In genomic region chr9:132172185-132172584, GRCh38 we compare ENCODE assay signal across 33 cellular contexts.
"Had no signal": no experiment of that assay in that cellular context is flagged by ENCODE, and none has a peak within 500 bp of the region (broad histone marks: within the 10 kb centered on the region; RNA-seq: fewer than 3 reads in every experiment).

No MANE protein-coding gene starts in this region.

- H3K4me1 ChIP-seq: adrenal gland, breast epithelium had no signal

- H3K27ac ChIP-seq: adrenal gland, body of pancreas, brain microvascular endothelial cell, breast epithelium, VCaP had no signal

- H3K36me3 ChIP-seq: adrenal gland, brain microvascular endothelial cell, breast epithelium had no signal

- FAIRE-seq: astrocyte, TTC549 had no signal

- H3K4me3 ChIP-seq: adrenal gland, body of pancreas, breast epithelium had no signal

- H3K27me3 ChIP-seq: adrenal gland, body of pancreas had no signal

- DNase-seq: activated B cell treated with CpG ODN at 0.5 μM for 24 hours; activated CD4-positive, alpha-beta memory T cell treated with anti-CD3 and anti-CD28 coated beads for 36 hours; activated CD4-positive, alpha-beta T cell treated with anti-CD3 and anti-CD28 coated beads for 4 hours; activated CD4-positive, alpha-beta T cell treated with anti-CD3 and anti-CD28 coated beads, Interleukin-2, amount 10 ng/mL, durations not matched to agents 24 days and 14 days; activated CD4-positive, alpha-beta T cell treated with anti-CD3 and anti-CD28 coated beads, Interleukin-2, amount 50 U/mL, for 1 hour; activated CD4-positive, alpha-beta T cell treated with anti-CD3 and anti-CD28 coated beads, Interleukin-2, amount 50 U/mL, for 4 hours; activated CD4-positive, CD25-positive, alpha-beta regulatory T cell treated with anti-CD3 and anti-CD28 coated beads, Interleukin-2, amount 50 U/mL, for 72 hours; activated CD8-positive, alpha-beta memory T cell treated with anti-CD3 and anti-CD28 coated beads, Interleukin-2, amount 50 U/mL, for 4 hours; activated CD8-positive, alpha-beta T cell treated with anti-CD3 and anti-CD28 coated beads for 36 hours; activated effector memory CD4-positive, alpha-beta T cell treated with anti-CD3 and anti-CD28 coated beads, Interleukin-2, amount 50 U/mL, for 16 hours; activated gamma-delta T cell treated with Interleukin-2 at 50 U/mL for 16 hours; activated naive CD4-positive, alpha-beta T cell; activated naive CD4-positive, alpha-beta T cell treated with anti-CD3 and anti-CD28 coated beads for 36 hours; activated naive CD4-positive, alpha-beta T cell treated with anti-CD3 and anti-CD28 coated beads, Interleukin-2, amount 50 U/mL, for 16 hours; activated naive CD8-positive, alpha-beta T cell treated with anti-CD3 and anti-CD28 coated beads for 36 hours; activated T-cell treated with anti-CD3 and anti-CD28 coated beads for 4 hours; activated T-cell treated with anti-CD3 and anti-CD28 coated beads, Interleukin-2, amount 50 U/mL, for 1 hour; activated T-cell treated with anti-CD3 and anti-CD28 coated beads, Interleukin-2, amount 50 U/mL, for 4 hours; activated T-cell treated with anti-CD3 and anti-CD28 coated beads, Interleukin-2, amount 50 U/mL, for 72 hours; adrenal gland; amniotic stem cell; aorta; body of pancreas; brain microvascular endothelial cell; central memory CD4-positive, alpha-beta T cell; T-helper 2 cell; T-helper 9 cell had no signal

- H3K9me3 ChIP-seq: adrenal gland, body of pancreas, breast epithelium had no signal

- ATAC-seq: activated CD8-positive, alpha-beta T cell treated with anti-CD3 and anti-CD28 coated beads for 36 hours; activated naive CD4-positive, alpha-beta T cell treated with anti-CD3 and anti-CD28 coated beads, Interleukin-2, amount 50 U/mL, for 72 hours; activated T-cell treated with anti-CD3 and anti-CD28 coated beads, Interleukin-2, amount 50 U/mL, for 4 hours; activated T-cell treated with anti-CD3 and anti-CD28 coated beads, Interleukin-2, amount 50 U/mL, for 72 hours; activated T-helper 17 cell treated with anti-CD3 and anti-CD28 coated beads, Interleukin-2, amount 50 U/mL, for 72 hours; body of pancreas had no signal
